ENCODE assay signal across 8 cellular contexts in the genomic region with DNA sequence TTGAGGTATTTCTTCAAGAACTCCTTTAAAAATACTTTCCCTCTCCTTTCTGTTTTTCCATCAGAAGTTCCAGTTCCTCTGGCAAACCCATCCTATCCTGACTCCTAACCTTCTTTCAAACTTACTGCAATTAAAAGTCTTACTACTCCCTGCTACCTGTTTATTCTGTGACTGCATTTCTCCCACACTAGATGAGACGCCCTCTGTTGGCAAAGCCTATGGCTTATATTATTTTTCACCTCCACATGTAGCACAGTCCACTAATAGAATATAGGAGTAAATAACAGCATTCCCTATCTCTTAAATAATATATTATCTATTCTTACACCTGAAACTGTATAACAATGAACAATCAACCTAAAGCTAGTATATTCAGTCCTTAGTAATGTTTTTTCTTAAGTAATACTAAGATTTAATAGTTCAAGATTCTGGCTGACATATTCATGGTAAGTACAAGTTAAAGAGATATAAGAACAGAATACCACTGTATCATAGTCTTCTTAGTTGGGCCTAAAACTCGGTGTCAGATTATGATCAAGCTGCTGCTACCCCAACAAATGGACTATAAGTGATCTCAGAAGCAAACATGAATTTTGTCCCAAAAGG. TPM values are rescaled to one million over a fixed set of nuclear protein-coding genes. Genes with fewer than 3 reads are reported as not detected.
DNase-seq lines count a peak whose midpoint lies in the region; ATAC-seq and TF ChIP-seq lines count a peak whose summit lies in the region.
"Had no signal": no experiment of that assay in that cellular context is flagged by ENCODE, and none has a peak within 500 bp of the region (broad histone marks: within the 10 kb centered on the region; RNA-seq: fewer than 3 reads in every experiment).

No MANE protein-coding gene starts in this region.

- H3K27ac ChIP-seq in gastroesophageal sphincter (no peak overlapping the region), esophagus muscularis mucosa (replicated peaks in 1 of 4) (no peak overlapping the region)

- intact Hi-C loops in esophagus muscularis mucosa (cut with DNase I) = no loop called here

- no peak for TF ChIP-seq EP300 in gastroesophageal sphincter (IDR thresholded peaks at IDR 0.05)
- TF ChIP-seq EP300 in esophagus muscularis mucosa (IDR thresholded peaks at IDR 0.05) = no peak

- H3K4me3 Mint-ChIP-seq in memory B cell = no peak overlapping the region

- ATAC-seq in memory B cell (ENCODE audit: low read depth) (no peak), gastroesophageal sphincter (no peak)

- H3K4me3 ChIP-seq in GM06990 (replicated peaks; ENCODE audit: low read depth, low read length) = no peak overlapping the region
- H3K4me3 ChIP-seq in astrocyte of the cerebellum (ENCODE audit: low read depth, low read length) = no peak overlapping the region
- H3K4me3 ChIP-seq in gastroesophageal sphincter = no peak overlapping the region
- no peak overlapping the region for H3K4me3 ChIP-seq in esophagus muscularis mucosa

- TF ChIP-seq CTCF in GM06990 (IDR thresholded peaks at IDR 0.05; ENCODE audit: insufficient read depth, low read length, poor library complexity, severe bottlenecking) = peak; percentile 78
- peak; percentile 40 for TF ChIP-seq CTCF in astrocyte of the cerebellum (IDR thresholded peaks at IDR 0.05; ENCODE audit: low read depth, low read length, missing control alignments)
- peak in 1 of 4 experiments; percentile 26 for TF ChIP-seq CTCF in gastroesophageal sphincter (IDR thresholded peaks at IDR 0.05)
- TF ChIP-seq CTCF in esophagus muscularis mucosa (IDR thresholded peaks at IDR 0.05) = peak in 1 of 3 experiments; percentile 28

- peaks cover 28% of the 10 kb centered on the region for H3K4me1 Mint-ChIP-seq in memory B cell

- H3K36me3 Mint-ChIP-seq in memory B cell = peaks cover 4% of the 10 kb centered on the region

- peak overlapping the region; percentile 99 for H3K27ac Mint-ChIP-seq in memory B cell

- in situ Hi-C loops in KBM-7 (cut with MboI; ENCODE audit: low pct_unique_long_range_greater_than_20kb, low sequenced_read_pairs) (no loop called here), astrocyte of the cerebellum (cut with HindIII; ENCODE audit: low sequenced_read_pairs) (no loop called here)

- DNase-seq in GM06990 (ENCODE audit: extremely low read depth, insufficient read length) (no peak), KBM-7 (peak; percentile 30), astrocyte of the cerebellum (ENCODE audit: low read depth) (no peak), memory B cell (ENCODE audit: low spot score in 2 of 2) (no peak), NCI-H1436 (lab: John Stamatoyannopoulos, UW) (no peak), esophagus muscularis mucosa (ENCODE audit: extremely low spot score) (no peak)
- DNase-seq: T1000 had no signal

- H3K27me3 Mint-ChIP-seq in memory B cell = no peaks in the 10 kb centered on the region

- WGBS in gastroesophageal sphincter (ENCODE audit: low coverage in 1 of 2), 2 donors = 64 to 75% methylated on average over 1 to 2 of the region's 2 CpGs
- 77% methylated on average over 2 of the region's 2 CpGs for WGBS in esophagus muscularis mucosa

- H3K9me3 Mint-ChIP-seq in memory B cell = no peaks in the 10 kb centered on the region

- H3K27me3 ChIP-seq in GM06990 (replicated peaks; ENCODE audit: control insufficient read depth, insufficient read depth, low read length) (no peaks in the 10 kb centered on the region), gastroesophageal sphincter (no peaks in the 10 kb centered on the region), esophagus muscularis mucosa (no peaks in the 10 kb centered on the region)

- H3K9me3 ChIP-seq in gastroesophageal sphincter (no peaks in the 10 kb centered on the region), esophagus muscularis mucosa (no peaks in the 10 kb centered on the region)

- no peak for TF ChIP-seq POLR2A in gastroesophageal sphincter (IDR thresholded peaks at IDR 0.05)
- TF ChIP-seq POLR2A in esophagus muscularis mucosa (IDR thresholded peaks at IDR 0.05; ENCODE audit: low read depth) = no peak

- H3K36me3 ChIP-seq in GM06990 (ENCODE audit: control insufficient read depth, insufficient read depth, low read length) = no peaks in the 10 kb centered on the region
- peaks cover 0 to 10% of the 10 kb centered on the region in 2 donors for H3K36me3 ChIP-seq in gastroesophageal sphincter
- H3K36me3 ChIP-seq in esophagus muscularis mucosa = no peaks in the 10 kb centered on the region

- H3K4me1 ChIP-seq in gastroesophageal sphincter (peaks cover 0 to 22% (median 0%) of the 10 kb centered on the region in 3 donors), esophagus muscularis mucosa (peaks cover 6 to 13% (median 9%) of the 10 kb centered on the region in 4 donors)

RNA-seq across cellular contexts. Expression of a gene that starts 54.8 kb away (rescaled TPM):
- total RNA-seq in gastroesophageal sphincter (10 to 100 TPM; 19.9 to 35.3 (median 27.3) TPM), esophagus muscularis mucosa (10 to 100 TPM; 19.8 to 23.0 (median 21.2) TPM)
